Comparison of ENCODE assay signal across 7 cellular contexts in the genomic region with DNA sequence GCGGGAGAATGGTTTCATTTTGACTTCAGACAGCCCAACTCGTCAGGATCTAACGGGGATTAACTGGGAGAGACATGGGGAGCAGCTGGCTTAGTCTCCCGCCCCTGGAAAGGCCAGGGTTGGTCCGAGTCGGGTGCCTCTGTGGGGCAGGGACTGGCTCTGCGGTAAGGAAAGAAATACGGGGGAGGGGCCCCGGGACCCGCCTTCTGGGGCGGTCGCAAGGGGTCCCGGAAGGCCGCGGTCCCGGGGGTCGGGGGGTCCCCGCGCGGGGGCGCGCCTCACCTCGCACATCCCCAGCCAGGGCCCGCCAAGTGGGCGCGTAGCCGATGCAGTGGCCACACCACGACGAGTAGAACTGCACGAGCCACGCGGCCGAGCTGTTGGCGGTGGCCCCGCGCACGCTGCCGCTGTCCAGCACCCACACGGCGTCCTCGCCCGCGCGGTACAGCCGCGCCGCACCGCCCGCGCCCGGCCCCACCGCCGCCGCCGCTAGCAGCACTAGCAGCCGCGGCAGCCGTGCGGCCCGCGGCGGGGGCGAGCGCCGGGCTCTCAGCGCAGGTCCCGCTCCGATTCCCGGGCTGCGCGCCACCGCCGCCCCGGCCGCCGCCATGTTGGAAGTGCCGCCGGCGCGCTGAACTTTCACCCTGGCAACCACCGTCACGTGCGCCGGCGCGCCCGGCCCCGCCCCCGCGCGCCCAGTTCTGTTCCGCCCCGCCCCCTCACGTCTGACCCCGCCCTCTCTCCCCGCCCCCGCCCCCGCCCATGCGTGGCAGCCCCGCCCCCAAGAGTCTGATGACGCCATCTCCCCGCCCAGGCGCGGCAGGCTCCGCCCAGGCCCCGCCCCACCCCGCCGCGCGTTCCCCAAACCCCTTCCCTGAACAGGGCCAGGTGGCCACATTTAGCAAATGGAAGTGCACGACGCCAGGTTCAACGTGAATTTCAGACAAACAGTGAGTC. TPM values are rescaled to one million over a fixed set of nuclear protein-coding genes. Genes with fewer than 3 reads are reported as not detected.
A peak's percentile ranks its signal among the peaks of the same experiment; 100 is the strongest.
DNase-seq lines count a peak whose midpoint lies in the region; ATAC-seq and TF ChIP-seq lines count a peak whose summit lies in the region.

A gene with protein sequence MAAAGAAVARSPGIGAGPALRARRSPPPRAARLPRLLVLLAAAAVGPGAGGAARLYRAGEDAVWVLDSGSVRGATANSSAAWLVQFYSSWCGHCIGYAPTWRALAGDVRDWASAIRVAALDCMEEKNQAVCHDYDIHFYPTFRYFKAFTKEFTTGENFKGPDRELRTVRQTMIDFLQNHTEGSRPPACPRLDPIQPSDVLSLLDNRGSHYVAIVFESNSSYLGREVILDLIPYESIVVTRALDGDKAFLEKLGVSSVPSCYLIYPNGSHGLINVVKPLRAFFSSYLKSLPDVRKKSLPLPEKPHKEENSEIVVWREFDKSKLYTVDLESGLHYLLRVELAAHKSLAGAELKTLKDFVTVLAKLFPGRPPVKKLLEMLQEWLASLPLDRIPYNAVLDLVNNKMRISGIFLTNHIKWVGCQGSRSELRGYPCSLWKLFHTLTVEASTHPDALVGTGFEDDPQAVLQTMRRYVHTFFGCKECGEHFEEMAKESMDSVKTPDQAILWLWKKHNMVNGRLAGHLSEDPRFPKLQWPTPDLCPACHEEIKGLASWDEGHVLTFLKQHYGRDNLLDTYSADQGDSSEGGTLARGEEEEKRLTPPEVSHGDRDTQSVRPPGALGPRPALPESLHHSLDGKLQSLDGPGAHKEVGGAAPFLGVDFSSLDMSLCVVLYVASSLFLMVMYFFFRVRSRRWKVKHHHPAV (minus strand): TSS at position 619 of the 957 bp plus-strand sequence. CDS start 9 bp downstream, at position 610.

- H3K27ac ChIP-seq in liver (ENCODE audit: low read depth in 1 of 2, low read length in 2 of 2) = peak within 1 kb of the TSS; percentile 32 to 64

- no peak for TF ChIP-seq RAD21 in liver (IDR thresholded peaks at IDR 0.05)

- TF ChIP-seq CTCF in liver (IDR thresholded peaks at IDR 0.05; ENCODE audit: low read depth, low read length, missing input control) = no peak

- peak within 1 kb of the TSS in 1 of 2 donors; percentile 67 for H3K9ac ChIP-seq in liver (ENCODE audit: low read depth in 1 of 2, low read length in 2 of 2)

- WGBS in liver = under 1% methylated on average over 113 of the region's 113 CpGs

- H3K36me3 ChIP-seq in liver (ENCODE audit: control insufficient read depth in 4 of 4, insufficient read depth in 3 of 4, low read depth in 1 of 4, low read length in 3 of 4) = no peaks in the 10 kb centered on the region

- H3K27me3 ChIP-seq in liver (ENCODE audit: control insufficient read depth in 4 of 4, insufficient read depth in 4 of 4, low read length in 3 of 4) = no peaks in the 10 kb centered on the region

- peak; percentile 51 for ATAC-seq in GM18517 (IDR thresholded peaks at IDR 0.05; ENCODE audit: unreplicated experiment)
- ATAC-seq in HG03175 (IDR thresholded peaks at IDR 0.05; ENCODE audit: unreplicated experiment) = peak; percentile 58

- DNase-seq in NCI-H748 (lab: John Stamatoyannopoulos, UW; ENCODE audit: unreplicated experiment) = peak; percentile 85
- peak; percentile 79 for DNase-seq in activated CD4-positive, alpha-beta T cell treated with anti-CD3 and anti-CD28 coated beads, Interleukin-2, amount 50 U/mL, for 4 hours
- peak; percentile 89 for DNase-seq in dermis blood vessel endothelial cell
- DNase-seq in stimulated activated CD4-positive, alpha-beta T cell treated with anti-CD3 and anti-CD28 coated beads, Interleukin-2, amount 100 ng/mL, for 48 hours = peak; percentile 79 to 86

- H3K4me1 ChIP-seq in liver (ENCODE audit: control insufficient read depth in 4 of 4, insufficient read depth in 4 of 4, low read length in 3 of 4) = peaks cover 3 to 16% (median 10%) of the 10 kb centered on the region in 4 donors

- no peaks in the 10 kb centered on the region for H3K9me3 ChIP-seq in liver (ENCODE audit: control insufficient read depth in 4 of 4, low read length in 3 of 4)

- peak within 1 kb of the TSS; percentile 77 to 93 (median 79) for H3K4me3 ChIP-seq in liver (ENCODE audit: low read depth in 1 of 3, low read length in 3 of 3)

TF ChIP-seq in liver, 16 proteins besides CTCF, POLR2A, EP300 and RAD21:
- TF ChIP-seq HNF4G (IDR thresholded peaks at IDR 0.05) = no peak
- TF ChIP-seq SP1 (IDR thresholded peaks at IDR 0.05) = no peak
- TF ChIP-seq HNF4A (conservative IDR thresholded peaks at IDR 0.05) = no peak
- TF ChIP-seq REST (IDR thresholded peaks at IDR 0.05) = peak; percentile 95
- TF ChIP-seq ZBTB33 (IDR thresholded peaks at IDR 0.05) = no peak
- peak; percentile 72 for TF ChIP-seq YY1 (IDR thresholded peaks at IDR 0.05)
- no peak for TF ChIP-seq JUND (IDR thresholded peaks at IDR 0.05)
TF ChIP-seq in liver: peak in this region for 2.

RNA-seq across cellular contexts. Expression of the gene that starts here (rescaled TPM):
- total RNA-seq in dermis blood vessel endothelial cell (9.0 and 20.1 TPM in 2 replicates), liver (10 to 100 TPM in 1 of 2 donors, 1 to 10 TPM in 1; 4.8 to 12.7 TPM)
- 1 to 10 TPM in 1 of 2 donors, under 1 TPM in 1; 0.79 to 3.8 TPM for polyA plus RNA-seq in liver

Comparison
In these comparisons a context has a peak if more than half of its experiments do, and no peak if none do; other contexts are left out.
1. Peak in every context shown above with its lines: DNase-seq, ATAC-seq, H3K4me3 ChIP-seq and H3K27ac ChIP-seq.